7 cellular contexts compared by ENCODE assay signal in genomic region chr1:119475866-119476439, GRCh38. TPM values are rescaled to one million over a fixed set of nuclear protein-coding genes. Genes with fewer than 3 reads are reported as not detected.
A peak's percentile ranks its signal among the peaks of the same experiment; 100 is the strongest.
DNase-seq lines count a peak whose midpoint lies in the region; ATAC-seq and TF ChIP-seq lines count a peak whose summit lies in the region.

No MANE protein-coding gene starts in this region.

- in situ Hi-C loops in G401 (cut with HindIII; ENCODE audit: low sequenced_read_pairs) = no loop called here

- H3K4me3 Mint-ChIP-seq in neural progenitor cell = no peak overlapping the region

- no peak overlapping the region for H3K27ac ChIP-seq in neural progenitor cell

- no peak overlapping the region for H3K4me2 ChIP-seq in neural progenitor cell

- no peaks in the 10 kb centered on the region for H3K36me3 ChIP-seq in neural progenitor cell

- no peaks in the 10 kb centered on the region for H3K9me3 ChIP-seq in neural progenitor cell (ENCODE audit: low read depth)

- no peaks in the 10 kb centered on the region for H3K27me3 ChIP-seq in neural progenitor cell

- H2AFZ ChIP-seq in neural progenitor cell (replicated peaks) = no peak overlapping the region

- no peaks in the 10 kb centered on the region for H3K36me3 Mint-ChIP-seq in neural progenitor cell

- no peaks in the 10 kb centered on the region for H4K20me1 ChIP-seq in neural progenitor cell (ENCODE audit: low read depth)

- H3K27me3 Mint-ChIP-seq in neural progenitor cell (ENCODE audit: insufficient read depth, low read depth) = no peaks in the 10 kb centered on the region

- no peaks in the 10 kb centered on the region for H3K9me3 Mint-ChIP-seq in neural progenitor cell

- H3K4me1 Mint-ChIP-seq in neural progenitor cell = no peaks in the 10 kb centered on the region

- H3K79me2 ChIP-seq in neural progenitor cell (ENCODE audit: low read depth) = no peaks in the 10 kb centered on the region

- TF ChIP-seq CTCF in LNCaP clone FGC (IDR thresholded peaks at IDR 0.05; ENCODE audit: control insufficient read depth, extremely low read depth, insufficient read depth) = peak; percentile 95
- peak; percentile 74 for TF ChIP-seq CTCF in neural progenitor cell (IDR thresholded peaks at IDR 0.05)

- H3K4me3 ChIP-seq in LNCaP clone FGC (ENCODE audit: low read depth, low read length) = no peak overlapping the region
- no peak overlapping the region for H3K4me3 ChIP-seq in neural progenitor cell

- H3K27ac Mint-ChIP-seq in neural progenitor cell = no peak overlapping the region

- H3F3A ChIP-seq in neural progenitor cell (ENCODE audit: low read depth) = no peaks in the 10 kb centered on the region

- H3K4me1 ChIP-seq in neural progenitor cell = peaks cover 4% of the 10 kb centered on the region

- no peak overlapping the region for H3K9ac ChIP-seq in neural progenitor cell

- DNase-seq in G401 (ENCODE audit: low spot score) = peak; percentile 14
- DNase-seq in LNCaP clone FGC (ENCODE audit: low read depth) = peak; percentile 69
- DNase-seq in SHP77 treated with DMSO at 0.1 percent for 48 hours (lab: John Stamatoyannopoulos, UW) = peak; percentile 9
- peak; percentile 77 for DNase-seq in neural progenitor cell (ENCODE audit: low spot score)
- no peak for DNase-seq in GDM1 (lab: John Stamatoyannopoulos, UW)

- peak; percentile 84 for ATAC-seq in GM21367 (IDR thresholded peaks at IDR 0.05; ENCODE audit: unreplicated experiment)
- peak; percentile 86 for ATAC-seq in esophagus mucosa

RNA-seq across cellular contexts. Expression of gene HSD3B1, which starts 31.1 kb away (rescaled TPM):
- not detected in 2 replicates for total RNA-seq in G401 (2014; rRNA removed; shearing (Covaris generic))
- not detected for total RNA-seq in esophagus mucosa
- total RNA-seq in neural progenitor cell (ENCODE audit: low replicate concordance) = not detected in 2 replicates
